In genomic region chr11:110094298-110095073, GRCh38 we compare ENCODE assay signal across 8 cellular contexts. TPM values are rescaled to one million over a fixed set of nuclear protein-coding genes. Genes with fewer than 3 reads are reported as not detected.
A peak's percentile ranks its signal among the peaks of the same experiment; 100 is the strongest.
DNase-seq lines count a peak whose midpoint lies in the region; ATAC-seq and TF ChIP-seq lines count a peak whose summit lies in the region.

No MANE protein-coding gene starts in this region.

- peaks cover 0 to 6% (median 0%) of the 10 kb centered on the region in 7 donors for H3K27me3 ChIP-seq in heart right ventricle
- H3K27me3 ChIP-seq in mononuclear cell (ENCODE audit: insufficient read depth, low read length): peaks cover 32% of the 10 kb centered on the region
- H3K27me3 ChIP-seq in uterus: no peaks in the 10 kb centered on the region

- H3K36me3 ChIP-seq in heart right ventricle (no peaks in the 10 kb centered on the region), uterus (no peaks in the 10 kb centered on the region)

- peak overlapping the region in 9 of 10 donors; percentile 69 to 86 (median 81) for H3K4me3 ChIP-seq in heart right ventricle
- peak overlapping the region; percentile 48 for H3K4me3 ChIP-seq in mononuclear cell (ENCODE audit: low read length)
- peak overlapping the region; percentile 54 to 79 for H3K4me3 ChIP-seq in uterus

- peak overlapping the region in 9 of 10 donors; percentile 93 to 97 (median 95) for H3K27ac ChIP-seq in heart right ventricle
- H3K27ac ChIP-seq in caudate nucleus (ENCODE audit: low read depth, low read length): peak overlapping the region; percentile 93
- peak overlapping the region; percentile 94 to 99 for H3K27ac ChIP-seq in uterus

- 34% methylated on average over 7 of the region's 7 CpGs for WGBS in heart right ventricle, 2 donors

- no peak for TF ChIP-seq POLR2A in uterus (IDR thresholded peaks at IDR 0.05)

- H3K4me1 ChIP-seq in heart right ventricle (peaks cover 0 to 36% (median 26%) of the 10 kb centered on the region in 9 donors), mononuclear cell (ENCODE audit: insufficient read depth, low read length) (peaks cover 13% of the 10 kb centered on the region), uterus (no peaks in the 10 kb centered on the region)

- DNase-seq in heart right ventricle (no peak), Right ventricle myocardium superior (no peak), caudate nucleus (lab: John Stamatoyannopoulos, UW) (no peak), uterus (no peak), NOMO-1 (lab: John Stamatoyannopoulos, UW; ENCODE audit: unreplicated experiment in 2 of 2) (no peak), left lobe of liver (ENCODE audit: low spot score) (no peak)

- ATAC-seq in heart right ventricle (no peak), Right ventricle myocardium superior (ENCODE audit: poor library complexity) (no peak), left lobe of liver (no peak), HG03175 (IDR thresholded peaks at IDR 0.05; ENCODE audit: unreplicated experiment) (no peak)

- intact Hi-C loops in heart right ventricle (cut with DNase I) (loop anchor here in 7 of 10 donors (1.0 to 10.0 kb wide), 8 partner anchors 120 to 340 kb away; no protein-coding TSS in a partner anchor), Right ventricle myocardium superior (cut with DNase I) (no loop called here), uterus (cut with DNase I; ENCODE audit: low total_unique reads) (no loop called here)

- no peaks in the 10 kb centered on the region for H3K9me3 ChIP-seq in heart right ventricle
- H3K9me3 ChIP-seq in mononuclear cell (ENCODE audit: low read depth, low read length): no peaks in the 10 kb centered on the region
- H3K9me3 ChIP-seq in uterus: no peaks in the 10 kb centered on the region

- TF ChIP-seq CTCF in heart right ventricle (IDR thresholded peaks at IDR 0.05) (no peak), uterus (IDR thresholded peaks at IDR 0.05) (no peak)

RNA-seq across cellular contexts. Expression of gene ZC3H12C, which starts 1.3 kb away (rescaled TPM):
- total RNA-seq in heart right ventricle: 10 to 100 TPM; 15.1 to 22.8 (median 20.9) TPM
- 1 to 10 TPM; 2.1 to 3.1 TPM for polyA plus RNA-seq in heart right ventricle
- total RNA-seq in Right ventricle myocardium superior: 16.1 TPM
- total RNA-seq in mononuclear cell: 2.2 TPM
- total RNA-seq in uterus: 10 to 100 TPM in 3 of 4 donors, 1 to 10 TPM in 1; 2.3 to 27.6 (median 18.6) TPM
- 4.7 TPM for total RNA-seq in left lobe of liver

Comparison
In these comparisons a context has a peak if more than half of its experiments do, and no peak if none do; other contexts are left out.
1. intact Hi-C loops: an anchor here in heart right ventricle (1.0 to 10.0 kb wide); none called in Right ventricle myocardium superior and uterus.